ENCODE assay signal across 6 cellular contexts in genomic region chr12:51944608-51945233, GRCh38. TPM values are rescaled to one million over a fixed set of nuclear protein-coding genes. Genes with fewer than 3 reads are reported as not detected.
"Had no signal": no experiment of that assay in that cellular context is flagged by ENCODE, and none has a peak within 500 bp of the region (broad histone marks: within the 10 kb centered on the region; RNA-seq: fewer than 3 reads in every experiment).

No MANE protein-coding gene starts in this region.

- DNase-seq: H9, HCEC 1CT, IMR-90, KBM-7 had no signal

- ATAC-seq: GM23338 had no signal

- H3K4me3 ChIP-seq: GM23338 had no signal

- H3K27ac Mint-ChIP-seq: GM23338, H9 had no signal

- H3K4me3 Mint-ChIP-seq: GM23338, H9 had no signal

RNA-seq across cellular contexts. Expression of gene ACVRL1, which starts 37.4 kb away (rescaled TPM):
- total RNA-seq: H9, HT-29 had no signal

RNA-seq across cellular contexts. Expression of gene ANKRD33, which starts 56.8 kb away (rescaled TPM):
- total RNA-seq: HT-29 had no signal
